21 cellular contexts compared by ENCODE assay signal in genomic region chr18:54888933-54889332, GRCh38.
A peak's percentile ranks its signal among the peaks of the same experiment; 100 is the strongest.
DNase-seq lines count a peak whose midpoint lies in the region; FAIRE-seq and TF ChIP-seq lines count a peak whose summit lies in the region.
"Had no signal": no experiment of that assay in that cellular context is flagged by ENCODE, and none has a peak within 500 bp of the region (broad histone marks: within the 10 kb centered on the region; RNA-seq: fewer than 3 reads in every experiment).

No MANE protein-coding gene starts in this region.

- no peak overlapping the region for H3K4me3 Mint-ChIP-seq in astrocyte (ENCODE audit: unreplicated experiment)
- H3K4me3 Mint-ChIP-seq: CD14-positive monocyte; naive thymus-derived CD4-positive, alpha-beta T cell; stimulated activated naive CD8-positive, alpha-beta T cell treated with anti-CD3 and anti-CD28 coated beads, Interleukin-15, amount 100 ng/mL, for 72 hours had no signal

- H3K27me3 Mint-ChIP-seq in astrocyte (ENCODE audit: low read depth, unreplicated experiment), result no peaks in the 10 kb centered on the region
- H3K27me3 Mint-ChIP-seq: stimulated activated naive CD8-positive, alpha-beta T cell treated with anti-CD3 and anti-CD28 coated beads, Interleukin-15, amount 100 ng/mL, for 72 hours had no signal

- DNase-seq in GM04503 (ENCODE audit: low read depth) (peak; percentile 40), astrocyte (ENCODE audit: low read depth) (peak; percentile 46), fibroblast of villous mesenchyme (ENCODE audit: low read depth) (peak; percentile 73), superior temporal gyrus (ENCODE audit: extremely low spot score) (peak; percentile 22), DMS153 treated with DMSO at 0.1 percent for 48 hours (lab: John Stamatoyannopoulos, UW; ENCODE audit: unreplicated experiment) (no peak), DMS 273 treated with DMSO at 0.1 percent for 48 hours (lab: John Stamatoyannopoulos, UW) (no peak), substantia nigra (lab: John Stamatoyannopoulos, UW) (no peak)
- DNase-seq: activated CD4-positive, alpha-beta T cell treated with anti-CD3 and anti-CD28 coated beads for 48 hours; activated CD8-positive, alpha-beta memory T cell treated with anti-CD3 and anti-CD28 coated beads, Interleukin-2, amount 50 U/mL, for 4 hours; activated naive CD4-positive, alpha-beta T cell; cortex of kidney; GOT3; MV-4-11; naive thymus-derived CD4-positive, alpha-beta T cell; NCI-H187 treated with DMSO at 0.1 percent for 48 hours; NCI-H446 treated with DMSO at 0.1 percent for 48 hours; RPMI8226; stimulated activated naive CD8-positive, alpha-beta T cell treated with anti-CD3 and anti-CD28 coated beads, Interleukin-15, amount 100 ng/mL, for 72 hours had no signal

- no peaks in the 10 kb centered on the region for H3K27me3 ChIP-seq in astrocyte (ENCODE audit: insufficient read depth, low read length)
- H3K27me3 ChIP-seq: ascending aorta, vagina had no signal

- no peak overlapping the region for H3K9ac ChIP-seq in astrocyte (ENCODE audit: low read length)

- H3K9me3 Mint-ChIP-seq in astrocyte (ENCODE audit: unreplicated experiment), result no peaks in the 10 kb centered on the region
- H3K9me3 Mint-ChIP-seq: stimulated activated naive CD8-positive, alpha-beta T cell treated with anti-CD3 and anti-CD28 coated beads, Interleukin-15, amount 100 ng/mL, for 72 hours had no signal

- H3K4me3 ChIP-seq in astrocyte (ENCODE audit: insufficient read depth, low read depth, low read length), result no peak overlapping the region
- H3K4me3 ChIP-seq in fibroblast of villous mesenchyme (ENCODE audit: low read depth, low read length), result no peak overlapping the region
- H3K4me3 ChIP-seq: ascending aorta, vagina had no signal

- no peaks in the 10 kb centered on the region for H4K20me1 ChIP-seq in astrocyte (ENCODE audit: insufficient read depth, low read length)

- H3K36me3 ChIP-seq in astrocyte (ENCODE audit: insufficient read depth, low read length), result no peaks in the 10 kb centered on the region
- H3K36me3 ChIP-seq: ascending aorta, vagina had no signal

- no peak for FAIRE-seq in astrocyte (lab: Jason Lieb, UNC)

- TF ChIP-seq CTCF in astrocyte (IDR thresholded peaks at IDR 0.05; ENCODE audit: insufficient read depth, low read depth, low read length) (no peak), fibroblast of villous mesenchyme (IDR thresholded peaks at IDR 0.05; ENCODE audit: insufficient read depth, low read depth, low read length) (no peak)

- no peaks in the 10 kb centered on the region for H3K79me2 ChIP-seq in astrocyte (ENCODE audit: insufficient read depth, low read length)

- H3K27ac Mint-ChIP-seq in astrocyte (ENCODE audit: unreplicated experiment), result no peak overlapping the region
- H3K27ac Mint-ChIP-seq: CD14-positive monocyte; naive thymus-derived CD4-positive, alpha-beta T cell; stimulated activated naive CD8-positive, alpha-beta T cell treated with anti-CD3 and anti-CD28 coated beads, Interleukin-15, amount 100 ng/mL, for 72 hours had no signal

- H3K36me3 Mint-ChIP-seq in astrocyte (ENCODE audit: low read depth, unreplicated experiment), result no peaks in the 10 kb centered on the region
- H3K36me3 Mint-ChIP-seq: CD14-positive monocyte had no signal

- no peaks in the 10 kb centered on the region for H3K4me1 ChIP-seq in astrocyte (ENCODE audit: insufficient read depth, low read length)
- H3K4me1 ChIP-seq: ascending aorta, vagina had no signal

- H3K27ac ChIP-seq in astrocyte (ENCODE audit: low read depth, low read length) (no peak overlapping the region), substantia nigra (ENCODE audit: low read depth, low read length, poor library complexity, severe bottlenecking) (no peak overlapping the region)
- H3K27ac ChIP-seq: ascending aorta, vagina had no signal

- H2AFZ ChIP-seq in astrocyte (ENCODE audit: low read depth, low read length), result no peak overlapping the region

- no peaks in the 10 kb centered on the region for H3K4me1 Mint-ChIP-seq in astrocyte (ENCODE audit: low read depth, unreplicated experiment)
- H3K4me1 Mint-ChIP-seq: CD14-positive monocyte; stimulated activated naive CD8-positive, alpha-beta T cell treated with anti-CD3 and anti-CD28 coated beads, Interleukin-15, amount 100 ng/mL, for 72 hours had no signal

- no peak overlapping the region for H3K4me2 ChIP-seq in astrocyte (ENCODE audit: low read length)

- no peaks in the 10 kb centered on the region for H3K9me3 ChIP-seq in astrocyte (ENCODE audit: insufficient read depth, low read depth, low read length)
- H3K9me3 ChIP-seq: ascending aorta, vagina had no signal

Comparison
In these comparisons a context has a peak if more than half of its experiments do, and no peak if none do; other contexts are left out.
1. DNase-seq: peak in GM04503 (single experiment), astrocyte (single experiment), fibroblast of villous mesenchyme (single experiment) and superior temporal gyrus (single experiment); none in DMS153 treated with DMSO at 0.1 percent for 48 hours (single experiment), DMS 273 treated with DMSO at 0.1 percent for 48 hours (single experiment) and substantia nigra (0 of 49).